In genomic region chr1:25519624-25520023, GRCh38 we compare ENCODE assay signal across 14 cellular contexts. TPM values are rescaled to one million over a fixed set of nuclear protein-coding genes. Genes with fewer than 3 reads are reported as not detected.
DNase-seq lines count a peak whose midpoint lies in the region; ATAC-seq, FAIRE-seq and TF ChIP-seq lines count a peak whose summit lies in the region.
"Had no signal": no experiment of that assay in that cellular context is flagged by ENCODE, and none has a peak within 500 bp of the region (broad histone marks: within the 10 kb centered on the region; RNA-seq: fewer than 3 reads in every experiment).

No MANE protein-coding gene starts in this region.

- H3K9ac ChIP-seq in GM23248 = no peak overlapping the region

- peaks cover 6% of the 10 kb centered on the region; the same call in 1 of the 2 replicates for H3F3A ChIP-seq in GM23248 (ENCODE audit: insufficient read depth)

- H3K27me3 ChIP-seq in GM23248 (replicated peaks; ENCODE audit: insufficient read depth) (no peaks in the 10 kb centered on the region), bronchial epithelial cell (ENCODE audit: control insufficient read depth, insufficient read depth, low read length) (no peaks in the 10 kb centered on the region)
- H3K27me3 ChIP-seq: Peyer's patch had no signal

- TF ChIP-seq CTCF in NB4 (IDR thresholded peaks at IDR 0.05; ENCODE audit: low read depth, low read length) (no peak), bronchial epithelial cell (IDR thresholded peaks at IDR 0.05; ENCODE audit: insufficient read depth, low read length, severe bottlenecking) (no peak)

- H4K20me1 ChIP-seq in GM23248 (ENCODE audit: insufficient read depth) = no peaks in the 10 kb centered on the region

- WGBS in GM23248 (ENCODE audit: low coverage in 1 of 2, low lambda C conversion rate in 2 of 2, missing lambda C conversion rate in 2 of 2), 2 experiments = 35 to 42% methylated on average over 5 of the region's 5 CpGs

- H3K36me3 ChIP-seq in GM23248 (ENCODE audit: low read depth) (no peaks in the 10 kb centered on the region), bronchial epithelial cell (ENCODE audit: control insufficient read depth, insufficient read depth, low read length) (no peaks in the 10 kb centered on the region)
- H3K36me3 ChIP-seq: Peyer's patch had no signal

- no peak overlapping the region for H3K4me3 ChIP-seq in GM23248
- H3K4me3 ChIP-seq in NB4 (ENCODE audit: low read depth, low read length) = no peak overlapping the region
- no peak overlapping the region for H3K4me3 ChIP-seq in bronchial epithelial cell (ENCODE audit: low read depth, low read length)
- H3K4me3 ChIP-seq: Peyer's patch had no signal

- H3K27ac ChIP-seq in GM23248 = no peak overlapping the region
- H3K27ac ChIP-seq: Peyer's patch had no signal

- DNase-seq in GM23248 (peak; percentile 95), NB4 (ENCODE audit: low read depth) (peak; percentile 66), bronchial epithelial cell (ENCODE audit: low read depth) (peak; percentile 57), non-pigmented ciliary epithelial cell (ENCODE audit: low read depth) (peak; percentile 81), 8988T (no peak), DMS79 treated with DMSO at 0.1 percent for 48 hours (lab: John Stamatoyannopoulos, UW) (no peak), Ammon's horn (ENCODE audit: low spot score) (no peak)
- DNase-seq: activated CD4-positive, CD25-positive, alpha-beta regulatory T cell; left ventricle myocardium superior; naive thymus-derived CD4-positive, alpha-beta T cell; NCI-H1694; Peyer's patch had no signal

- TF ChIP-seq POLR2A in NB4 (IDR thresholded peaks at IDR 0.05; ENCODE audit: extremely low read depth, insufficient read length) = no peak

- ATAC-seq in HG02840 (IDR thresholded peaks at IDR 0.05; ENCODE audit: low FRiP score, unreplicated experiment) = no peak

- in situ Hi-C loops in GM23248 (cut with MboI) = loop anchor here (10.0 kb wide), 1 partner anchor 115 kb away; no protein-coding TSS in a partner anchor

- no peak for FAIRE-seq in bronchial epithelial cell (lab: Jason Lieb, UNC)
- FAIRE-seq: endothelial cell of umbilical vein had no signal

- no peaks in the 10 kb centered on the region for H3K4me1 ChIP-seq in GM23248 (ENCODE audit: insufficient read depth)
- H3K4me1 ChIP-seq: Peyer's patch had no signal

- no peak overlapping the region for H3K4me2 ChIP-seq in GM23248 (ENCODE audit: unreplicated experiment)

- H3K9me3 ChIP-seq in GM23248 (ENCODE audit: low read depth) = no peaks in the 10 kb centered on the region
- H3K9me3 ChIP-seq: Peyer's patch had no signal

- no peaks in the 10 kb centered on the region for H3K79me2 ChIP-seq in GM23248 (ENCODE audit: insufficient read depth)

- no peak overlapping the region for H2AFZ ChIP-seq in GM23248

- no peaks in the 10 kb centered on the region for H3K9me2 ChIP-seq in GM23248 (ENCODE audit: insufficient read depth)

RNA-seq across cellular contexts. Expression of gene LDLRAP1, which starts 23.8 kb away (rescaled TPM):
- 22.5 and 23.6 TPM in 2 replicates for total RNA-seq in GM23248 (2014; rRNA removed; shearing (Covaris generic))
- polyA plus RNA-seq in GM23248 (2016; fragmentation: Nextera tagmentation; extraction: Ambion mirVana) = 26.9 and 29.5 TPM in 2 replicates
- 17.1 and 17.3 TPM in 2 replicates for total RNA-seq in bronchial epithelial cell

Comparison
In these comparisons a context has a peak if more than half of its experiments do, and no peak if none do; other contexts are left out.
1. DNase-seq: peak in GM23248 (single experiment), NB4 (single experiment), bronchial epithelial cell (single experiment) and non-pigmented ciliary epithelial cell (single experiment); none in 8988T (single experiment), DMS79 treated with DMSO at 0.1 percent for 48 hours (single experiment) and Ammon's horn (single experiment).